In genomic region chr21:44365251-44365966, GRCh38 we compare ENCODE assay signal across 12 cellular contexts. TPM values are rescaled to one million over a fixed set of nuclear protein-coding genes. Genes with fewer than 3 reads are reported as not detected.
"Had no signal": no experiment of that assay in that cellular context is flagged by ENCODE, and none has a peak within 500 bp of the region (broad histone marks: within the 10 kb centered on the region; RNA-seq: fewer than 3 reads in every experiment).

No MANE protein-coding gene starts in this region.

- H3K27me3 Mint-ChIP-seq: activated naive CD8-positive, alpha-beta T cell treated with anti-CD3 and anti-CD28 coated beads, Interleukin-2, amount 50 U/mL, for 24 hours had no signal

- H3K4me3 Mint-ChIP-seq: activated naive CD8-positive, alpha-beta T cell treated with anti-CD3 and anti-CD28 coated beads, Interleukin-2, amount 50 U/mL, for 24 hours; naive thymus-derived CD4-positive, alpha-beta T cell had no signal

- DNase-seq: activated CD4-positive, alpha-beta T cell treated with anti-CD3 and anti-CD28 coated beads for 48 hours; activated naive CD8-positive, alpha-beta T cell treated with anti-CD3 and anti-CD28 coated beads, Interleukin-2, amount 50 U/mL, for 24 hours; colonic mucosa; effector memory CD4-positive, alpha-beta T cell; stimulated activated CD4-positive, alpha-beta T cell treated with anti-CD3 and anti-CD28 coated beads, Interleukin-2, amount 100 ng/mL, for 48 hours; stimulated activated naive CD4-positive, alpha-beta T cell treated with Interleukin-2 at 50 U/mL for 16 hours had no signal

- H3K4me1 ChIP-seq: colonic mucosa had no signal

- ATAC-seq: activated naive CD8-positive, alpha-beta T cell treated with anti-CD3 and anti-CD28 coated beads, Interleukin-2, amount 50 U/mL, for 24 hours; naive thymus-derived CD4-positive, alpha-beta T cell; right lobe of liver had no signal

- H3K4me3 ChIP-seq: cardiac muscle cell, colonic mucosa, right lobe of liver, SK-N-MC, upper lobe of left lung had no signal

- H3K9me3 ChIP-seq: colonic mucosa, right lobe of liver had no signal

- H3K36me3 ChIP-seq: cardiac muscle cell, colonic mucosa, right lobe of liver, upper lobe of left lung had no signal

- H3K27ac ChIP-seq: cardiac muscle cell, colonic mucosa, right lobe of liver, SK-N-MC, upper lobe of left lung had no signal

- H3K27me3 ChIP-seq: right lobe of liver had no signal

- H3K27ac Mint-ChIP-seq: activated naive CD8-positive, alpha-beta T cell treated with anti-CD3 and anti-CD28 coated beads, Interleukin-2, amount 50 U/mL, for 24 hours; naive thymus-derived CD4-positive, alpha-beta T cell; progenitor cell of endocrine pancreas had no signal

RNA-seq across cellular contexts. Expression of gene TRPM2, which starts 12.0 kb away (rescaled TPM):
- total RNA-seq: cardiac muscle cell had no signal
